Comparison of ENCODE assay signal across 1 cellular context in the genomic region with DNA sequence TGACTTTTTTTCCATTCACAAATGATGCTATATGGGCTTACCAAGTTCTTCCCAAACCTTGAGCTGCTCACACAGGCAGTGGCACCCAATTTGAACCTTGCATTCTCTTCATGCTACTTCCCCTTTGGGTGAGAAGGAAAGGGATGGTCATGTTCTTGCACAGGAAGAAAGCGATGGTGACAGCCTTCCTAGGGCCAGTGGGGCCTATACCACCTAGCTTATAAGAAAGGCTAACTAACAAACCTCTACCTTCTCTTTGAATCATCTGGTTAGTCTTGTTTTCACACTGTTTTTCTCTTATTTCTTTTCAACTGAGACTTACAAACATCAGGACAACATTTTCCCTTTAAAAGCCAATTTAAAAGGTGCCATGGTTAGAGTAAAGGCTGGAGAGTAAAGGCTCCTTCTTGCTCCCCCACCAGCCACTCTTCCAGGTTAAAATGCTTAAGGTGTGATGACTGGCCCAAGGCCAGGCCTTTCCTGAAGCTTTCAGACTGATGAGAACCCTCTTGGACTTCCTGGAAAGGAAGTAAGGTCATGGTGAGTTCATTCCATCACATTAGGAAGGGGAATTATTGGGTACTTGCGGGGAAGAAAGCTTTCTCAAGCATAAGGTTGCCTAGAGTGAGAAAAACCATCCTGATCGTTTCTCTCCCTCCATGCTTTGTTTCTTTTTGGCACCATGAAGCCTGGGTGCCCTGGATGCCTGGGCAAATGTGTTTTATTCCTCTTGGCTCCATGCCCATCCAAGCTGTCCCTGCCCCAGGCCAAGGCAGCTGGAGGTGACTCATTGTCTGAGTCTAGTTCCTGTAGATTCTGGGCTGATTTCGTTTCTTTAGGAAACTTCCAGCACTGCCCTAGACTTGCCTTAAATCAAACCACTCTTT.
TF ChIP-seq lines count a peak whose summit lies in the region.

No MANE protein-coding gene starts in this region.

TF ChIP-seq in HEK293, 187 proteins besides CTCF, POLR2A, EP300 and RAD21 (continued from another document):
- TF ChIP-seq, protein P1, sequence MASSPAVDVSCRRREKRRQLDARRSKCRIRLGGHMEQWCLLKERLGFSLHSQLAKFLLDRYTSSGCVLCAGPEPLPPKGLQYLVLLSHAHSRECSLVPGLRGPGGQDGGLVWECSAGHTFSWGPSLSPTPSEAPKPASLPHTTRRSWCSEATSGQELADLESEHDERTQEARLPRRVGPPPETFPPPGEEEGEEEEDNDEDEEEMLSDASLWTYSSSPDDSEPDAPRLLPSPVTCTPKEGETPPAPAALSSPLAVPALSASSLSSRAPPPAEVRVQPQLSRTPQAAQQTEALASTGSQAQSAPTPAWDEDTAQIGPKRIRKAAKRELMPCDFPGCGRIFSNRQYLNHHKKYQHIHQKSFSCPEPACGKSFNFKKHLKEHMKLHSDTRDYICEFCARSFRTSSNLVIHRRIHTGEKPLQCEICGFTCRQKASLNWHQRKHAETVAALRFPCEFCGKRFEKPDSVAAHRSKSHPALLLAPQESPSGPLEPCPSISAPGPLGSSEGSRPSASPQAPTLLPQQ (tag by site-specific recombination; IDR thresholded peaks at IDR 0.05) = 0 out of 2 replicates have a peak, but pooled peaks have one; percentile 21
- peak; percentile 23; the same call in 1 of the 2 replicates for TF ChIP-seq ZBTB48 (tag by site-specific recombination; IDR thresholded peaks at IDR 0.05)
- no peak for TF ChIP-seq ZNF184 (tag by site-specific recombination; IDR thresholded peaks at IDR 0.05)
- TF ChIP-seq ZNF354C (tag by site-specific recombination; IDR thresholded peaks at IDR 0.05; ENCODE audit: borderline replicate concordance, low read depth) = no peak
- TF ChIP-seq, protein P2, sequence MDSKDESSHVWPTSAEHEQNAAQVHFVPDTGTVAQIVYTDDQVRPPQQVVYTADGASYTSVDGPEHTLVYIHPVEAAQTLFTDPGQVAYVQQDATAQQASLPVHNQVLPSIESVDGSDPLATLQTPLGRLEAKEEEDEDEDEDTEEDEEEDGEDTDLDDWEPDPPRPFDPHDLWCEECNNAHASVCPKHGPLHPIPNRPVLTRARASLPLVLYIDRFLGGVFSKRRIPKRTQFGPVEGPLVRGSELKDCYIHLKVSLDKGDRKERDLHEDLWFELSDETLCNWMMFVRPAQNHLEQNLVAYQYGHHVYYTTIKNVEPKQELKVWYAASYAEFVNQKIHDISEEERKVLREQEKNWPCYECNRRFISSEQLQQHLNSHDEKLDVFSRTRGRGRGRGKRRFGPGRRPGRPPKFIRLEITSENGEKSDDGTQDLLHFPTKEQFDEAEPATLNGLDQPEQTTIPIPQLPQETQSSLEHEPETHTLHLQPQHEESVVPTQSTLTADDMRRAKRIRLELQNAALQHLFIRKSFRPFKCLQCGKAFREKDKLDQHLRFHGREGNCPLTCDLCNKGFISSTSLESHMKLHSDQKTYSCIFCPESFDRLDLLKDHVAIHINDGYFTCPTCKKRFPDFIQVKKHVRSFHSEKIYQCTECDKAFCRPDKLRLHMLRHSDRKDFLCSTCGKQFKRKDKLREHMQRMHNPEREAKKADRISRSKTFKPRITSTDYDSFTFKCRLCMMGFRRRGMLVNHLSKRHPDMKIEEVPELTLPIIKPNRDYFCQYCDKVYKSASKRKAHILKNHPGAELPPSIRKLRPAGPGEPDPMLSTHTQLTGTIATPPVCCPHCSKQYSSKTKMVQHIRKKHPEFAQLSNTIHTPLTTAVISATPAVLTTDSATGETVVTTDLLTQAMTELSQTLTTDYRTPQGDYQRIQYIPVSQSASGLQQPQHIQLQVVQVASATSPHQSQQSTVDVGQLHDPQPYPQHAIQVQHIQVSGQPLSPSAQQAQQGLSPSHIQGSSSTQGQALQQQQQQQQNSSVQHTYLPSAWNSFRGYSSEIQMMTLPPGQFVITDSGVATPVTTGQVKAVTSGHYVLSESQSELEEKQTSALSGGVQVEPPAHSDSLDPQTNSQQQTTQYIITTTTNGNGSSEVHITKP (tag by site-specific recombination; IDR thresholded peaks at IDR 0.05) = peak; percentile 63
- peak; percentile 22; the same call in 1 of the 2 replicates for TF ChIP-seq ZNF366 (tag by site-specific recombination; conservative IDR thresholded peaks at IDR 0.05)
- TF ChIP-seq ZNF658 (tag by site-specific recombination; IDR thresholded peaks at IDR 0.05) = no peak
- TF ChIP-seq ZNF341 (tag by site-specific recombination; IDR thresholded peaks at IDR 0.05; ENCODE audit: low read depth) = no peak
- TF ChIP-seq, protein P3, sequence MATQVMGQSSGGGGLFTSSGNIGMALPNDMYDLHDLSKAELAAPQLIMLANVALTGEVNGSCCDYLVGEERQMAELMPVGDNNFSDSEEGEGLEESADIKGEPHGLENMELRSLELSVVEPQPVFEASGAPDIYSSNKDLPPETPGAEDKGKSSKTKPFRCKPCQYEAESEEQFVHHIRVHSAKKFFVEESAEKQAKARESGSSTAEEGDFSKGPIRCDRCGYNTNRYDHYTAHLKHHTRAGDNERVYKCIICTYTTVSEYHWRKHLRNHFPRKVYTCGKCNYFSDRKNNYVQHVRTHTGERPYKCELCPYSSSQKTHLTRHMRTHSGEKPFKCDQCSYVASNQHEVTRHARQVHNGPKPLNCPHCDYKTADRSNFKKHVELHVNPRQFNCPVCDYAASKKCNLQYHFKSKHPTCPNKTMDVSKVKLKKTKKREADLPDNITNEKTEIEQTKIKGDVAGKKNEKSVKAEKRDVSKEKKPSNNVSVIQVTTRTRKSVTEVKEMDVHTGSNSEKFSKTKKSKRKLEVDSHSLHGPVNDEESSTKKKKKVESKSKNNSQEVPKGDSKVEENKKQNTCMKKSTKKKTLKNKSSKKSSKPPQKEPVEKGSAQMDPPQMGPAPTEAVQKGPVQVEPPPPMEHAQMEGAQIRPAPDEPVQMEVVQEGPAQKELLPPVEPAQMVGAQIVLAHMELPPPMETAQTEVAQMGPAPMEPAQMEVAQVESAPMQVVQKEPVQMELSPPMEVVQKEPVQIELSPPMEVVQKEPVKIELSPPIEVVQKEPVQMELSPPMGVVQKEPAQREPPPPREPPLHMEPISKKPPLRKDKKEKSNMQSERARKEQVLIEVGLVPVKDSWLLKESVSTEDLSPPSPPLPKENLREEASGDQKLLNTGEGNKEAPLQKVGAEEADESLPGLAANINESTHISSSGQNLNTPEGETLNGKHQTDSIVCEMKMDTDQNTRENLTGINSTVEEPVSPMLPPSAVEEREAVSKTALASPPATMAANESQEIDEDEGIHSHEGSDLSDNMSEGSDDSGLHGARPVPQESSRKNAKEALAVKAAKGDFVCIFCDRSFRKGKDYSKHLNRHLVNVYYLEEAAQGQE (tag by site-specific recombination; IDR thresholded peaks at IDR 0.05) = no peak
